Comparison of ENCODE assay signal across 8 cellular contexts in the genomic region with DNA sequence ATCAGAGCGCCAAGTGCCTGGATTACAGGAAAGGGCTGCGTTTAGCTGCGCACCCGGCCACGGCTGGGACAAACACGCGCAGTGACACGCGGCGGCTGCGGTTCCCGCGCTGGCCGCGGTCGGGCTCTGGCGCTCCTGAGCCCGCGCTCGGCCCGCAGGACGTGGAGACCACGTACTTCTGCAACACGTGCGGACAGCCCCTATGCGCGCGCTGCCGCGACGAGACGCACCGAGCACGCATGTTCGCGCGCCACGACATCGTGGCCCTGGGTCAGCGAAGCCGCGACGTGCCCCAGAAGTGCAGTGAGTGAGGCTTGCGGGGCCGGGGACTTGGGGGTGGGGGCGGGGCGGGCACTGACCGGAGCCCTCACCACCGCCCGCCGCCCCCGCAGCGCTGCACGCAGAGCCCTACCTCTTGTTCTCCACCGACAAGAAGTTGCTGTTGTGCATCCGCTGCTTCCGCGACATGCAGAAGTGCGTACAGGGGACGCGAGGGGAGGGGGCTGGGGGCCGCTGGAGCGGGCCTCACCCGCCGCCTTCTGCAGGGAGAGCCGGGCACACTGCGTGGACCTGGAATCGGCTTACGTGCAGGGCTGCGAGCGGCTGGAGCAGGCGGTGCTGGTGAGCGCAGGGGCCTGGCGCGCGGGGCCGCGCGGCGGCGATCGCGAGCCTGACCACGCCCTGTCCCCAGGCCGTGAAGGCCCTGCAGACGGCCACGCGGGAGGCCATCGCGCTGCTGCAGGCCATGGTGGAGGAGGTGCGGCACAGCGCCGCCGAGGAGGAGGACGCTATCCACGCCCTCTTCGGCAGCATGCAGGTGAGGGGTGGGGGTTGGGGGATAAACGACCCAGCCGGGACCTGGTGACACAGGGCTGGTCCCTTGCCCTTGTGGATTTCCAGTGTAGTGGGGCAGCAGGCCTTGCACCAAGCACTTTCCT.
DNase-seq lines count a peak whose midpoint lies in the region; ATAC-seq, FAIRE-seq and TF ChIP-seq lines count a peak whose summit lies in the region.

No MANE protein-coding gene starts in this region.

- TF ChIP-seq CTCF in GM12872 (IDR thresholded peaks at IDR 0.05; ENCODE audit: insufficient read depth, low read depth, low read length) (peak; percentile 57; the same call in 2 of the 3 replicates), astrocyte of the spinal cord (IDR thresholded peaks at IDR 0.05; ENCODE audit: low read depth, low read length) (peak; percentile 56)

- DNase-seq in NCI-H526 (lab: John Stamatoyannopoulos, UW) (peak; percentile 45 to 82), astrocyte of the spinal cord (ENCODE audit: low read depth, low spot score) (peak; percentile 26), iris pigment epithelial cell (ENCODE audit: low read depth) (peak; percentile 54), NCI-H187 (lab: John Stamatoyannopoulos, UW) (no peak), urothelium cell line (ENCODE audit: low spot score) (no peak)
- no peak for DNase-seq in stimulated activated effector memory CD8-positive, alpha-beta T cell treated with anti-CD3 and anti-CD28 coated beads, Interleukin-12 subunit alpha, Interleukin-12 subunit beta, amount 100 ng/mL, for 72 hours (ENCODE audit: low spot score in 2 of 2)

- H3K4me3 ChIP-seq in astrocyte of the spinal cord (ENCODE audit: low read depth, low read length), result peak overlapping the region; percentile 35

- peak; percentile 31 for ATAC-seq in stimulated activated effector memory CD8-positive, alpha-beta T cell treated with anti-CD3 and anti-CD28 coated beads, Interleukin-12 subunit alpha, Interleukin-12 subunit beta, amount 100 ng/mL, for 72 hours
- ATAC-seq in GM18858 (IDR thresholded peaks at IDR 0.05; ENCODE audit: unreplicated experiment), result no peak

- in situ Hi-C loops in astrocyte of the spinal cord (cut with HindIII; ENCODE audit: low sequenced_read_pairs), result no loop called here

- H3K9me3 Mint-ChIP-seq in stimulated activated effector memory CD8-positive, alpha-beta T cell treated with anti-CD3 and anti-CD28 coated beads, Interleukin-12 subunit alpha, Interleukin-12 subunit beta, amount 100 ng/mL, for 72 hours, result no peaks in the 10 kb centered on the region

- FAIRE-seq in urothelium cell line (lab: Jason Lieb, UNC), result no peak

- H3K36me3 Mint-ChIP-seq in stimulated activated effector memory CD8-positive, alpha-beta T cell treated with anti-CD3 and anti-CD28 coated beads, Interleukin-12 subunit alpha, Interleukin-12 subunit beta, amount 100 ng/mL, for 72 hours, result peaks cover 6% of the 10 kb centered on the region

- peaks cover 10% of the 10 kb centered on the region for H3K4me1 Mint-ChIP-seq in stimulated activated effector memory CD8-positive, alpha-beta T cell treated with anti-CD3 and anti-CD28 coated beads, Interleukin-12 subunit alpha, Interleukin-12 subunit beta, amount 100 ng/mL, for 72 hours

- H3K4me3 Mint-ChIP-seq in stimulated activated effector memory CD8-positive, alpha-beta T cell treated with anti-CD3 and anti-CD28 coated beads, Interleukin-12 subunit alpha, Interleukin-12 subunit beta, amount 100 ng/mL, for 72 hours, result peak overlapping the region; percentile 37

- H3K27ac Mint-ChIP-seq in stimulated activated effector memory CD8-positive, alpha-beta T cell treated with anti-CD3 and anti-CD28 coated beads, Interleukin-12 subunit alpha, Interleukin-12 subunit beta, amount 100 ng/mL, for 72 hours, result peak overlapping the region; percentile 23

Comparison
In these comparisons a context has a peak if more than half of its experiments do, and no peak if none do; other contexts are left out.
1. DNase-seq: peak in NCI-H526 (2 of 2), astrocyte of the spinal cord (single experiment) and iris pigment epithelial cell (single experiment); none in stimulated activated effector memory CD8-positive, alpha-beta T cell treated with anti-CD3 and anti-CD28 coated beads, Interleukin-12 subunit alpha, Interleukin-12 subunit beta, amount 100 ng/mL, for 72 hours (0 of 2), NCI-H187 (0 of 2) and urothelium cell line (single experiment).